8 cellular contexts compared by ENCODE assay signal in the genomic region with DNA sequence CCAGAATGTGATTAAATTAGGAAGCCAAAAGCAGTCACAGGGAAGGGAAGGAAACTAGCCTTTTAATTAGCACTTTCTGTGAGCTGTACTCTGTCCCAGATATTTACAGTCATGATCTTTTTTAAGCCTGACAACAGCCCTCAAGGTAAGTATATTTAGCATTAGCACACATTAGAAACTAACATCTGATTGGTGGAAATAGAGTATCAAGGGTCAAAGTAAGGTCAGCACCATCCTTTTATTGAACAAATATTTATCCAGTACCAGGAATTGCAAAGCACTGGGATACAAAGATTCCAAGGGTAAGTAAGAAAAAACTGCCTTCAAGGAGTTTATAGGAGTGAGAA. TPM values are rescaled to one million over a fixed set of nuclear protein-coding genes. Genes with fewer than 3 reads are reported as not detected.
DNase-seq lines count a peak whose midpoint lies in the region; ATAC-seq and TF ChIP-seq lines count a peak whose summit lies in the region.
"Had no signal": no experiment of that assay in that cellular context is flagged by ENCODE, and none has a peak within 500 bp of the region (broad histone marks: within the 10 kb centered on the region; RNA-seq: fewer than 3 reads in every experiment).

No MANE protein-coding gene starts in this region.

- no peak for DNase-seq in MCF 10A (ENCODE audit: unreplicated experiment)
- DNase-seq in activated effector memory CD4-positive, alpha-beta T cell treated with Interleukin-2 at 50 U/mL for 16 hours: no peak
- DNase-seq in NCI-H1105 treated with DMSO at 0.1 percent for 48 hours (lab: John Stamatoyannopoulos, UW): no peak
- no peak for DNase-seq in DMS153 (lab: John Stamatoyannopoulos, UW)

- no peak for TF ChIP-seq CTCF in MCF 10A (IDR thresholded peaks at IDR 0.05; ENCODE audit: unreplicated experiment)

- H3K4me3 Mint-ChIP-seq in MCF 10A (ENCODE audit: unreplicated experiment): peak overlapping the region; percentile 78

- POLR2A ChIA-PET in MCF 10A (lab: Yijun Ruan, JAX): interaction anchor here (0.6 to 3.3 kb wide), 12 partner anchors 8 to 148 kb away, joined by 3 to 31 read pairs (median 4); partner anchors contain the start of gene CHD8

- peaks cover 14% of the 10 kb centered on the region for H3K4me1 Mint-ChIP-seq in MCF 10A (ENCODE audit: insufficient read depth, unreplicated experiment)

- no peaks in the 10 kb centered on the region for H3K36me3 ChIP-seq in muscle layer of duodenum (ENCODE audit: control insufficient read depth in 1 of 2, insufficient read depth in 2 of 2, low read length in 2 of 2)
- H3K36me3 ChIP-seq: SJSA1 had no signal

- H3K27ac Mint-ChIP-seq in MCF 10A (ENCODE audit: low read depth, unreplicated experiment): peak overlapping the region; percentile 91

- no peaks in the 10 kb centered on the region for H3K9me3 ChIP-seq in muscle layer of duodenum (ENCODE audit: control insufficient read depth in 1 of 2, low read length in 2 of 2)
- H3K9me3 ChIP-seq: SJSA1 had no signal

- H3K27me3 Mint-ChIP-seq in MCF 10A (ENCODE audit: insufficient read depth, unreplicated experiment): peaks cover 10% of the 10 kb centered on the region

- no peaks in the 10 kb centered on the region for H3K36me3 Mint-ChIP-seq in MCF 10A (ENCODE audit: insufficient read depth, unreplicated experiment)

- H3K27ac ChIP-seq in muscle layer of duodenum (ENCODE audit: low read length): peak overlapping the region; percentile 58
- H3K27ac ChIP-seq: SJSA1 had no signal

- CTCF ChIA-PET in MCF 10A (lab: Yijun Ruan, JAX): interaction anchor here (0.7 to 1.3 kb wide), 5 partner anchors 9 to 267 kb away, joined by 3 to 4 read pairs (median 3); no protein-coding TSS in a partner anchor

- TSS peak; percentile 97 for BruUV-seq in MCF 10A (replicated peaks; lab: Mats Ljungman, UMichigan)

- ATAC-seq in GM19351 (IDR thresholded peaks at IDR 0.05; ENCODE audit: unreplicated experiment): peak; percentile 42
- peak; percentile 11 for ATAC-seq in HG03342 (IDR thresholded peaks at IDR 0.05; ENCODE audit: unreplicated experiment)

- intact Hi-C loops in MCF 10A (cut with micrococcal nuclease): no loop called here

- peak overlapping the region; percentile 21 to 66 for H3K4me3 ChIP-seq in muscle layer of duodenum (ENCODE audit: low read depth in 1 of 2, low read length in 2 of 2)
- H3K4me3 ChIP-seq: SJSA1 had no signal

- peaks cover 4 to 6% of the 10 kb centered on the region in 2 donors for H3K4me1 ChIP-seq in muscle layer of duodenum (ENCODE audit: control insufficient read depth in 1 of 2, insufficient read depth in 2 of 2, low read length in 2 of 2)
- H3K4me1 ChIP-seq: SJSA1 had no signal

- H3K9me3 Mint-ChIP-seq in MCF 10A (ENCODE audit: unreplicated experiment): no peaks in the 10 kb centered on the region

- no peaks in the 10 kb centered on the region for H3K27me3 ChIP-seq in muscle layer of duodenum (ENCODE audit: low read depth, low read length)

RNA-seq across cellular contexts. Expression of gene RPGRIP1, which starts 28.2 kb away (rescaled TPM):
- not detected in 2 replicates for total RNA-seq in MCF 10A (2022)
- total RNA-seq: SJSA1 had no signal

RNA-seq across cellular contexts. Expression of gene HNRNPC, which starts 38.9 kb away (rescaled TPM):
- 882 and 1,027 TPM in 2 replicates for total RNA-seq in MCF 10A (2022)
